In genomic region chr3:174949523-174949922, GRCh38 we compare ENCODE assay signal across 16 cellular contexts.
DNase-seq lines count a peak whose midpoint lies in the region; ATAC-seq and TF ChIP-seq lines count a peak whose summit lies in the region.
"Had no signal": no experiment of that assay in that cellular context is flagged by ENCODE, and none has a peak within 500 bp of the region (broad histone marks: within the 10 kb centered on the region; RNA-seq: fewer than 3 reads in every experiment).

No MANE protein-coding gene starts in this region.

- no peaks in the 10 kb centered on the region for H3K36me3 ChIP-seq in brain microvascular endothelial cell (replicated peaks)

- intact Hi-C loops in left cardiac atrium (cut with DNase I), result no loop called here

- ATAC-seq in left cardiac atrium (peak; percentile 55 to 92), HG03196 (IDR thresholded peaks at IDR 0.05; ENCODE audit: unreplicated experiment) (no peak), HG02623 (IDR thresholded peaks at IDR 0.05; ENCODE audit: unreplicated experiment) (no peak)
- ATAC-seq: naive thymus-derived CD8-positive, alpha-beta T cell; stimulated activated memory B cell treated with anti-CD40 and anti-IgM and Interleukin-4, amounts not matched to agents 10 μg/mL and 1 μg/mL and 100 μg/mL, for 72 hours had no signal

- no peak for TF ChIP-seq CTCF in brain microvascular endothelial cell (IDR thresholded peaks at IDR 0.05; ENCODE audit: low read depth, low read length, missing control alignments)

- no peak overlapping the region for H3K4me3 ChIP-seq in brain microvascular endothelial cell (ENCODE audit: low read depth, low read length)
- H3K4me3 ChIP-seq: dorsolateral prefrontal cortex had no signal

- no peaks in the 10 kb centered on the region for H3K27me3 ChIP-seq in brain microvascular endothelial cell (replicated peaks)
- H3K27me3 ChIP-seq: dorsolateral prefrontal cortex had no signal

- peak overlapping the region; percentile 90 for H3K27ac ChIP-seq in brain microvascular endothelial cell
- H3K27ac ChIP-seq: dorsolateral prefrontal cortex, KMS-11 had no signal

- peak; percentile 43 for DNase-seq in A172 (ENCODE audit: low spot score)
- peak; percentile 85 for DNase-seq in HS-27A (ENCODE audit: low read depth)
- DNase-seq in brain microvascular endothelial cell, result peak; percentile 95
- DNase-seq in left cardiac atrium, result no peak
- DNase-seq in activated T-cell treated with anti-CD3 and anti-CD28 coated beads, Interleukin-2, amount 50 U/mL, for 1 hour, result no peak
- DNase-seq in NK-92 (lab: John Stamatoyannopoulos, UW; ENCODE audit: unreplicated experiment), result no peak
- DNase-seq: activated CD4-positive, alpha-beta T cell treated with anti-CD3 and anti-CD28 coated beads for 1 hour; activated effector memory CD4-positive, alpha-beta T cell treated with anti-CD3 and anti-CD28 coated beads, Interleukin-2, amount 50 U/mL, for 16 hours; dorsolateral prefrontal cortex; GF-D8; naive thymus-derived CD8-positive, alpha-beta T cell; NCI-H510A had no signal

- in situ Hi-C loops in brain microvascular endothelial cell (cut with HindIII; ENCODE audit: low pct_ligation_motif_present, low sequenced_read_pairs), result no loop called here

Comparison
In these comparisons a context has a peak if more than half of its experiments do, and no peak if none do; other contexts are left out.
1. DNase-seq: peak in A172 (single experiment), HS-27A (single experiment) and brain microvascular endothelial cell (single experiment); none in left cardiac atrium (single experiment), activated T-cell treated with anti-CD3 and anti-CD28 coated beads, Interleukin-2, amount 50 U/mL, for 1 hour (single experiment) and NK-92 (single experiment).
2. ATAC-seq: peak in left cardiac atrium (2 of 2); none in HG03196 (single experiment) and HG02623 (single experiment).